Comparison of ENCODE assay signal across 23 cellular contexts in genomic region chr3:31289592-31289991, GRCh38.
DNase-seq lines count a peak whose midpoint lies in the region; ATAC-seq and TF ChIP-seq lines count a peak whose summit lies in the region.
"Had no signal": no experiment of that assay in that cellular context is flagged by ENCODE, and none has a peak within 500 bp of the region (broad histone marks: within the 10 kb centered on the region; RNA-seq: fewer than 3 reads in every experiment).

No MANE protein-coding gene starts in this region.

- no peak for TF ChIP-seq CTCF in endodermal cell (conservative IDR thresholded peaks at IDR 0.05)
- no peak for TF ChIP-seq CTCF in ovary (IDR thresholded peaks at IDR 0.05)

- WGBS in endodermal cell (ENCODE audit: insufficient coverage in 1 of 2, insufficient read length in 1 of 2), 2 experiments = 67 to 94% methylated on average over 3 to 4 of the region's 4 CpGs
- 48 to 61% (median 61%) methylated on average over 4 of the region's 4 CpGs for WGBS in ovary, 3 donors

- H3K36me3 Mint-ChIP-seq in T-helper 1 cell treated with Interleukin-12 subunit alpha and Interleukin-12 subunit beta and Interleukin-4 antibody, amounts not matched to agents 30 μg/mL and 1 μg/mL, for 36 hours (ENCODE audit: low read depth) = peaks cover 9% of the 10 kb centered on the region
- no peaks in the 10 kb centered on the region for H3K36me3 Mint-ChIP-seq in endodermal cell (ENCODE audit: low read depth)

- intact Hi-C loops in ovary (cut with DNase I) = loop anchor here in 1 of 4 donors (10.0 kb wide), 1 partner anchor 115 kb away; no protein-coding TSS in a partner anchor

- TF ChIP-seq EP300 in ovary (IDR thresholded peaks at IDR 0.05) = no peak

- H3K4me3 ChIP-seq in endodermal cell (ENCODE audit: low read length) (no peak overlapping the region), ovary (no peak overlapping the region)
- H3K4me3 ChIP-seq: esophagus muscularis mucosa, heart right ventricle, thyroid gland had no signal

- H3K27me3 ChIP-seq in endodermal cell (ENCODE audit: control insufficient read depth, insufficient read depth, low read length, poor library complexity, severe bottlenecking) = no peaks in the 10 kb centered on the region
- no peaks in the 10 kb centered on the region for H3K27me3 ChIP-seq in ovary
- H3K27me3 ChIP-seq: brain microvascular endothelial cell, esophagus muscularis mucosa, heart right ventricle, thyroid gland had no signal

- TF ChIP-seq POLR2A in ovary (IDR thresholded peaks at IDR 0.05) = no peak

- peaks cover 5% of the 10 kb centered on the region for H3K9me3 Mint-ChIP-seq in T-helper 1 cell treated with Interleukin-12 subunit alpha and Interleukin-12 subunit beta and Interleukin-4 antibody, amounts not matched to agents 30 μg/mL and 1 μg/mL, for 36 hours
- H3K9me3 Mint-ChIP-seq in endodermal cell = no peaks in the 10 kb centered on the region
- H3K9me3 Mint-ChIP-seq: activated B cell treated with CpG ODN at 0.5 μM for 24 hours; activated naive CD4-positive, alpha-beta T cell treated with anti-CD3 and anti-CD28 coated beads for 36 hours; CD4-positive, alpha-beta T cell had no signal

- H3K27ac ChIP-seq in endodermal cell (ENCODE audit: low read depth, low read length) (peak overlapping the region; percentile 19), ovary (peak overlapping the region; percentile 9 to 53)
- H3K27ac ChIP-seq: brain microvascular endothelial cell, esophagus muscularis mucosa, heart right ventricle, thyroid gland had no signal

- no peaks in the 10 kb centered on the region for H3K9me3 ChIP-seq in endodermal cell (ENCODE audit: control insufficient read depth, low read length)
- no peaks in the 10 kb centered on the region for H3K9me3 ChIP-seq in ovary
- H3K9me3 ChIP-seq: esophagus muscularis mucosa, heart right ventricle, thyroid gland had no signal

- peaks cover 43% of the 10 kb centered on the region for H3K4me1 Mint-ChIP-seq in T-helper 1 cell treated with Interleukin-12 subunit alpha and Interleukin-12 subunit beta and Interleukin-4 antibody, amounts not matched to agents 30 μg/mL and 1 μg/mL, for 36 hours (ENCODE audit: low read depth)
- H3K4me1 Mint-ChIP-seq in endodermal cell = peaks cover 32% of the 10 kb centered on the region
- H3K4me1 Mint-ChIP-seq: activated B cell treated with CpG ODN at 0.5 μM for 24 hours had no signal

- ATAC-seq in GM19351 (IDR thresholded peaks at IDR 0.05; ENCODE audit: unreplicated experiment) = no peak

- no peaks in the 10 kb centered on the region for H3K36me3 ChIP-seq in endodermal cell (ENCODE audit: control insufficient read depth, insufficient read depth, low read length)
- H3K36me3 ChIP-seq in ovary = no peaks in the 10 kb centered on the region
- H3K36me3 ChIP-seq: brain microvascular endothelial cell, esophagus muscularis mucosa, heart right ventricle, thyroid gland had no signal

- peak overlapping the region; percentile 27 for H3K27ac Mint-ChIP-seq in T-helper 1 cell treated with Interleukin-12 subunit alpha and Interleukin-12 subunit beta and Interleukin-4 antibody, amounts not matched to agents 30 μg/mL and 1 μg/mL, for 36 hours
- H3K27ac Mint-ChIP-seq in endodermal cell = no peak overlapping the region
- H3K27ac Mint-ChIP-seq: activated B cell treated with CpG ODN at 0.5 μM for 24 hours; activated naive CD4-positive, alpha-beta T cell treated with anti-CD3 and anti-CD28 coated beads for 36 hours; CD4-positive, alpha-beta T cell had no signal

- DNase-seq in T-helper 1 cell = no peak
- DNase-seq in MV-4-11 (lab: John Stamatoyannopoulos, UW) = peak; percentile 30
- DNase-seq in endodermal cell = no peak
- DNase-seq in ovary = no peak
- no peak for DNase-seq in cerebellum (ENCODE audit: low spot score)
- no peak for DNase-seq in NCI-H524 treated with DMSO at 0.1 percent for 48 hours (lab: John Stamatoyannopoulos, UW)
- DNase-seq: activated B cell treated with CpG ODN at 0.5 μM for 24 hours; activated naive CD4-positive, alpha-beta T cell treated with anti-CD3 and anti-CD28 coated beads for 36 hours; brain microvascular endothelial cell; CD4-positive, alpha-beta T cell; dermis blood vessel endothelial cell; DMS79 treated with DMSO at 0.1 percent for 48 hours; HCEC 1CT; heart right ventricle; midbrain; NCI-H2029 treated with DMSO at 0.1 percent for 48 hours; occipital lobe; RPMI8226; stimulated activated CD4-positive, alpha-beta T cell treated with anti-CD3 and anti-CD28 coated beads, Interleukin-4, amount 100 ng/mL, for 4 hours; thyroid gland had no signal

- H3K4me1 ChIP-seq in endodermal cell (ENCODE audit: control insufficient read depth, insufficient read depth, low read length) (peaks cover 6% of the 10 kb centered on the region), ovary (ENCODE audit: insufficient read depth) (peaks cover 9% of the 10 kb centered on the region)
- H3K4me1 ChIP-seq: thyroid gland had no signal

- no peak overlapping the region for H3K9ac ChIP-seq in endodermal cell (ENCODE audit: extremely low read depth, low read length, poor library complexity, severe bottlenecking)

- no peaks in the 10 kb centered on the region for H3K27me3 Mint-ChIP-seq in T-helper 1 cell treated with Interleukin-12 subunit alpha and Interleukin-12 subunit beta and Interleukin-4 antibody, amounts not matched to agents 30 μg/mL and 1 μg/mL, for 36 hours (ENCODE audit: low read depth)
- peaks cover 2% of the 10 kb centered on the region for H3K27me3 Mint-ChIP-seq in endodermal cell (ENCODE audit: insufficient read depth)
- H3K27me3 Mint-ChIP-seq: activated B cell treated with CpG ODN at 0.5 μM for 24 hours; CD4-positive, alpha-beta T cell had no signal

- peak overlapping the region; percentile 19 for H3K4me3 Mint-ChIP-seq in T-helper 1 cell treated with Interleukin-12 subunit alpha and Interleukin-12 subunit beta and Interleukin-4 antibody, amounts not matched to agents 30 μg/mL and 1 μg/mL, for 36 hours
- no peak overlapping the region for H3K4me3 Mint-ChIP-seq in endodermal cell
- H3K4me3 Mint-ChIP-seq: activated B cell treated with CpG ODN at 0.5 μM for 24 hours; activated naive CD4-positive, alpha-beta T cell treated with anti-CD3 and anti-CD28 coated beads for 36 hours; CD4-positive, alpha-beta T cell had no signal
